In genomic region chr1:147624011-147624410, GRCh38 we compare ENCODE assay signal across 7 cellular contexts.
"Had no signal": no experiment of that assay in that cellular context is flagged by ENCODE, and none has a peak within 500 bp of the region (broad histone marks: within the 10 kb centered on the region; RNA-seq: fewer than 3 reads in every experiment).

No MANE protein-coding gene starts in this region.

- H3K9ac ChIP-seq: KMS-11 had no signal

- FAIRE-seq: HTR-8/SVneo, K562 had no signal

- H3K4me3 ChIP-seq: K562 had no signal

- H3K4me2 ChIP-seq: KMS-11 had no signal

- DNase-seq: IMR-90, KBM-7, KG1 had no signal

- ATAC-seq: K562 had no signal

- H3K27ac ChIP-seq: HL-60, KMS-11 had no signal
